ENCODE assay signal across 35 cellular contexts in genomic region chr5:143952809-143953208, GRCh38.
"Had no signal": no experiment of that assay in that cellular context is flagged by ENCODE, and none has a peak within 500 bp of the region (broad histone marks: within the 10 kb centered on the region; RNA-seq: fewer than 3 reads in every experiment).

No MANE protein-coding gene starts in this region.

- DNase-seq: Karpas-422, Kasumi-1, KBM-7, KG1, MG63, MM.1S, MV-4-11, NCI-H1048, NCI-H1092, NCI-H1092 treated with DMSO at 0.1 percent for 48 hours, NCI-H1105, NCI-H1105 treated with DMSO at 0.1 percent for 48 hours, NCI-H1417, NCI-H1417 treated with DMSO at 0.1 percent for 48 hours, NCI-H1436, NCI-H1436 treated with DMSO at 0.1 percent for 48 hours, NCI-H146, NCI-H1694, NCI-H1694 treated with DMSO at 0.1 percent for 48 hours, NCI-H187, NCI-H187 treated with DMSO at 0.1 percent for 48 hours, NCI-H1930, NCI-H2029, NCI-H2029 treated with DMSO at 0.1 percent for 48 hours, NCI-H2081, NCI-H2081 treated with DMSO at 0.1 percent for 48 hours, NCI-H2107, NCI-H2171, NCI-H2171 treated with DMSO at 0.1 percent for 48 hours, NCI-H2227 treated with DMSO at 0.1 percent for 48 hours, NCI-H226, NCI-H345, NCI-H446, NCI-H446 treated with DMSO at 0.1 percent for 48 hours had no signal

- H3K27me3 ChIP-seq: MG63 had no signal

- H3K4me2 ChIP-seq: KMS-11 had no signal

- H3K9ac ChIP-seq: KMS-11 had no signal

- H3K4me3 ChIP-seq: MG63 had no signal

- H3K36me3 ChIP-seq: MG63 had no signal

- H3K27ac ChIP-seq: KMS-11 had no signal
